Comparison of ENCODE assay signal across 18 cellular contexts in genomic region chr9:137433349-137433915, GRCh38. TPM values are rescaled to one million over a fixed set of nuclear protein-coding genes. Genes with fewer than 3 reads are reported as not detected.
"Had no signal": no experiment of that assay in that cellular context is flagged by ENCODE, and none has a peak within 500 bp of the region (broad histone marks: within the 10 kb centered on the region; RNA-seq: fewer than 3 reads in every experiment).

No MANE protein-coding gene starts in this region.

- H3K27ac ChIP-seq: cardiac muscle cell, colonic mucosa, esophagus muscularis mucosa, psoas muscle, sigmoid colon, upper lobe of left lung had no signal

- H3K27me3 ChIP-seq: cardiac muscle cell, colonic mucosa, upper lobe of left lung had no signal

- H3K4me3 ChIP-seq: cardiac muscle cell, colonic mucosa, esophagus muscularis mucosa, psoas muscle, sigmoid colon, upper lobe of left lung had no signal

- ATAC-seq: activated T-helper 17 cell treated with anti-CD3 and anti-CD28 coated beads, Interleukin-2, amount 50 U/mL, for 72 hours; psoas muscle; stimulated activated naive CD8-positive, alpha-beta T cell treated with anti-CD3 and anti-CD28 coated beads, Interleukin-15, amount 100 ng/mL, for 72 hours had no signal

- H3K4me1 Mint-ChIP-seq: activated T-helper 17 cell treated with anti-CD3 and anti-CD28 coated beads, Interleukin-2, amount 50 U/mL, for 72 hours; nephron progenitor cell had no signal

- H3K27me3 Mint-ChIP-seq: activated T-helper 17 cell treated with anti-CD3 and anti-CD28 coated beads, Interleukin-2, amount 50 U/mL, for 72 hours; stimulated activated naive CD8-positive, alpha-beta T cell treated with anti-CD3 and anti-CD28 coated beads, Interleukin-15, amount 100 ng/mL, for 72 hours had no signal

- H3K36me3 ChIP-seq: cardiac muscle cell, colonic mucosa, esophagus muscularis mucosa, sigmoid colon, upper lobe of left lung had no signal

- H3K9me3 Mint-ChIP-seq: activated naive CD4-positive, alpha-beta T cell treated with anti-CD3 and anti-CD28 coated beads for 36 hours; activated T-helper 17 cell treated with anti-CD3 and anti-CD28 coated beads, Interleukin-2, amount 50 U/mL, for 72 hours; nephron progenitor cell; stimulated activated naive CD8-positive, alpha-beta T cell treated with anti-CD3 and anti-CD28 coated beads, Interleukin-15, amount 100 ng/mL, for 72 hours had no signal

- H3K9me3 ChIP-seq: colonic mucosa, esophagus muscularis mucosa, psoas muscle, sigmoid colon, upper lobe of left lung had no signal

- H3K4me3 Mint-ChIP-seq: activated naive CD4-positive, alpha-beta T cell treated with anti-CD3 and anti-CD28 coated beads for 36 hours; activated T-helper 17 cell treated with anti-CD3 and anti-CD28 coated beads, Interleukin-2, amount 50 U/mL, for 72 hours; nephron progenitor cell; stimulated activated naive CD8-positive, alpha-beta T cell treated with anti-CD3 and anti-CD28 coated beads, Interleukin-15, amount 100 ng/mL, for 72 hours had no signal

- H3K27ac Mint-ChIP-seq: activated naive CD4-positive, alpha-beta T cell treated with anti-CD3 and anti-CD28 coated beads for 36 hours; activated T-helper 17 cell treated with anti-CD3 and anti-CD28 coated beads, Interleukin-2, amount 50 U/mL, for 72 hours; nephron progenitor cell; stimulated activated naive CD8-positive, alpha-beta T cell treated with anti-CD3 and anti-CD28 coated beads, Interleukin-15, amount 100 ng/mL, for 72 hours had no signal

- DNase-seq: activated CD4-positive, alpha-beta T cell treated with anti-CD3 and anti-CD28 coated beads, Interleukin-2, amount 50 U/mL, for 1 hour; activated CD4-positive, CD25-positive, alpha-beta regulatory T cell; activated naive CD4-positive, alpha-beta T cell treated with anti-CD3 and anti-CD28 coated beads for 36 hours; colonic mucosa; hippocampal formation; nephron progenitor cell; sigmoid colon; stimulated activated CD4-positive, alpha-beta T cell treated with anti-CD3 and anti-CD28 coated beads, Interleukin-1b, Interleukin-23, amount 100 ng/mL, for 48 hours; stimulated activated naive CD8-positive, alpha-beta T cell treated with anti-CD3 and anti-CD28 coated beads, Interleukin-15, amount 100 ng/mL, for 72 hours had no signal

RNA-seq across cellular contexts. Expression of gene ENTPD8, which starts 7.7 kb away (rescaled TPM):
- total RNA-seq: activated CD8-positive, alpha-beta memory T cell treated with anti-CD3 and anti-CD28 coated beads for 36 hours; activated naive CD4-positive, alpha-beta T cell treated with anti-CD3 and anti-CD28 coated beads for 36 hours; activated T-helper 17 cell treated with anti-CD3 and anti-CD28 coated beads, Interleukin-2, amount 50 U/mL, for 72 hours; esophagus muscularis mucosa; lower leg skin; omental fat pad; psoas muscle; temporal lobe had no signal
